9 cellular contexts compared by ENCODE assay signal in the genomic region with DNA sequence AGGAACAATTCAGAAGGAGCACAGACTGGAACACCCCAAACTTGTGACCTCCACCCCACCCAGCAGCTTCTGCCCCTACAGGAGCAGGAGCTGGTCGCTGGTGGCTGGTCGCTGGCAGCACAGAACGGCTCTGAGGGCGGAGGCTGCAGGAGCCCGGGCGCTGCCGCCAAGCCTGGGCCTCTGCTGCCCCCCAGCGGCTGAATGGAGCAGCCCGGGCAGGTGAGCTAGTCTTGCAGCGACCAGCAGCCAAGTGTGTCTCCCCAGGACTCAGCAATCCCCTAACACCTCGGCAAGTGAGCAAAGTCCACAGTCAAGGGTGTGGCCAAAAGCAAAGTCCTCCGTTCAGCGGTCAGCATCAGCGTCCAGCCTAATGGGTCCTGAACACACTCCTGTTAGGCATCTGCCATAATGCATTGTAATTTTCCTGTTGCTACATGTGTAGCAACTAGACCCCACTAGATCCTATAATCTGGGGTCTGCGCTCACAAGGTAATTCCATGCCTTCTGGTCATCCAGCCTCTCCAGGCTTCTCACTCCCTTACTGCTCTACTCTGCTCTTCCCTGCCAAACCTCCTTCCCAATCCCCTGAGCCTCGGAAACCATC. TPM values are rescaled to one million over a fixed set of nuclear protein-coding genes. Genes with fewer than 3 reads are reported as not detected.
A peak's percentile ranks its signal among the peaks of the same experiment; 100 is the strongest.
DNase-seq lines count a peak whose midpoint lies in the region; ATAC-seq, FAIRE-seq and TF ChIP-seq lines count a peak whose summit lies in the region.
"Had no signal": no experiment of that assay in that cellular context is flagged by ENCODE, and none has a peak within 500 bp of the region (broad histone marks: within the 10 kb centered on the region; RNA-seq: fewer than 3 reads in every experiment).

No MANE protein-coding gene starts in this region.

- H2AFZ ChIP-seq in fibroblast of lung (ENCODE audit: low read length) = no peak overlapping the region
- H2AFZ ChIP-seq in neural cell (ENCODE audit: low read depth, low read length) = no peak overlapping the region

- H3K27ac ChIP-seq in fibroblast of lung (ENCODE audit: insufficient read depth, low read length) (no peak overlapping the region), neural cell (ENCODE audit: low read length) (no peak overlapping the region)

- H3K4me1 Mint-ChIP-seq in activated T-cell treated with anti-CD3 and anti-CD28 coated beads, Interleukin-2, amount 50 U/mL, for 4 hours (ENCODE audit: low read depth) = no peaks in the 10 kb centered on the region

- H3K4me2 ChIP-seq in fibroblast of lung (ENCODE audit: extremely low read depth, insufficient read depth, low read length) (no peak overlapping the region), neural cell (ENCODE audit: low read length) (no peak overlapping the region)

- H3K27me3 Mint-ChIP-seq in activated T-cell treated with anti-CD3 and anti-CD28 coated beads, Interleukin-2, amount 50 U/mL, for 4 hours (ENCODE audit: low read depth) = peaks cover 11% of the 10 kb centered on the region

- H3K27me3 ChIP-seq in fibroblast of lung (ENCODE audit: control insufficient read depth, insufficient read depth, low read length) (no peaks in the 10 kb centered on the region), neural cell (ENCODE audit: insufficient read depth, low read depth, low read length) (no peaks in the 10 kb centered on the region)

- no peaks in the 10 kb centered on the region for H3K36me3 ChIP-seq in fibroblast of lung (ENCODE audit: control insufficient read depth, insufficient read depth, low read length)
- no peaks in the 10 kb centered on the region for H3K36me3 ChIP-seq in neural cell (ENCODE audit: insufficient read depth, low read length)

- FAIRE-seq in GM18507 (lab: Jason Lieb, UNC) = peak; percentile 51

- TF ChIP-seq CTCF in fibroblast of lung (conservative IDR thresholded peaks at IDR 0.05 in 1 of 2, IDR thresholded peaks at IDR 0.05 in 1 of 2; ENCODE audit: low read depth in 1 of 2, low read length in 2 of 2) (peak; percentile 77 to 91), neural cell (IDR thresholded peaks at IDR 0.05; ENCODE audit: poor library complexity, severe bottlenecking) (peak; percentile 97)

- H3K9me3 ChIP-seq in fibroblast of lung (ENCODE audit: control insufficient read depth, insufficient read depth, low read depth, low read length) (no peaks in the 10 kb centered on the region), neural cell (ENCODE audit: low read length) (no peaks in the 10 kb centered on the region)

- peak; percentile 93 to 96 for ATAC-seq in activated T-cell treated with anti-CD3 and anti-CD28 coated beads, Interleukin-2, amount 50 U/mL, for 4 hours

- no peaks in the 10 kb centered on the region for H3K9me3 Mint-ChIP-seq in activated T-cell treated with anti-CD3 and anti-CD28 coated beads, Interleukin-2, amount 50 U/mL, for 4 hours

- no peak overlapping the region for H3K4me3 Mint-ChIP-seq in activated T-cell treated with anti-CD3 and anti-CD28 coated beads, Interleukin-2, amount 50 U/mL, for 4 hours

- no peaks in the 10 kb centered on the region for H3K9me2 ChIP-seq in neural cell (ENCODE audit: insufficient read depth, low read length)

- no peaks in the 10 kb centered on the region for H4K20me1 ChIP-seq in fibroblast of lung (ENCODE audit: control insufficient read depth, extremely low read depth, insufficient read depth, low read length)
- H4K20me1 ChIP-seq in neural cell (ENCODE audit: insufficient read depth) = no peaks in the 10 kb centered on the region

- H3F3A ChIP-seq in neural cell (ENCODE audit: insufficient read depth, low read length, poor library complexity, severe bottlenecking) = no peaks in the 10 kb centered on the region

- no peak overlapping the region for H3K4me3 ChIP-seq in fibroblast of lung (replicated peaks in 1 of 4; ENCODE audit: control extremely low read depth in 1 of 4, insufficient read depth in 1 of 4, low read depth in 3 of 4, low read length in 4 of 4)
- H3K4me3 ChIP-seq in neural cell (ENCODE audit: low read length) = no peak overlapping the region

- H3K36me3 Mint-ChIP-seq in activated T-cell treated with anti-CD3 and anti-CD28 coated beads, Interleukin-2, amount 50 U/mL, for 4 hours (ENCODE audit: insufficient read depth) = no peaks in the 10 kb centered on the region

- TF ChIP-seq RAD21 in Ishikawa (IDR thresholded peaks at IDR 0.05; ENCODE audit: low read depth) (peak; percentile 92), neural cell (conservative IDR thresholded peaks at IDR 0.05) (peak; percentile 98)

- TF ChIP-seq EP300 in Ishikawa (IDR thresholded peaks at IDR 0.05; ENCODE audit: borderline replicate concordance) (no peak), neural cell (conservative IDR thresholded peaks at IDR 0.05; ENCODE audit: poor library complexity, severe bottlenecking) (no peak)

- H3K4me1 ChIP-seq in fibroblast of lung (ENCODE audit: control insufficient read depth, extremely low read depth, insufficient read depth, low read length) = no peaks in the 10 kb centered on the region

- H3K79me2 ChIP-seq in fibroblast of lung (ENCODE audit: control insufficient read depth, insufficient read depth, low read length) = no peaks in the 10 kb centered on the region
- no peaks in the 10 kb centered on the region for H3K79me2 ChIP-seq in neural cell (replicated peaks; ENCODE audit: insufficient read depth, low read length)

- DNase-seq in 8988T = peak; percentile 88
- DNase-seq in GM18507 (ENCODE audit: extremely low spot score, insufficient read length, low read depth) = peak; percentile 76
- DNase-seq in activated T-cell treated with anti-CD3 and anti-CD28 coated beads, Interleukin-2, amount 50 U/mL, for 4 hours = peak; percentile 70
- DNase-seq in fibroblast of lung (ENCODE audit: low read depth in 2 of 2) = peak; percentile 45 to 53
- peak; percentile 30 to 68 (median 53) for DNase-seq in stimulated activated naive CD4-positive, alpha-beta T cell (lab: John Stamatoyannopoulos, UW)

- H3K9ac ChIP-seq in fibroblast of lung (ENCODE audit: insufficient read depth, low read length) (no peak overlapping the region), neural cell (ENCODE audit: low read length) (no peak overlapping the region)

TF ChIP-seq in Ishikawa, 13 proteins besides CTCF, POLR2A, EP300 and RAD21 (continues in another document):
- TF ChIP-seq YY1 (IDR thresholded peaks at IDR 0.05; ENCODE audit: low read depth) (no peak), MAX (IDR thresholded peaks at IDR 0.05) (no peak), CREB1 (IDR thresholded peaks at IDR 0.05; ENCODE audit: low read depth) (no peak), TCF12 (IDR thresholded peaks at IDR 0.05; ENCODE audit: low read depth) (no peak), TEAD4 (IDR thresholded peaks at IDR 0.05) (no peak)

TF ChIP-seq in neural cell, 6 proteins besides CTCF, POLR2A, EP300 and RAD21 (continues in another document):
- no peak for TF ChIP-seq TAF1 (IDR thresholded peaks at IDR 0.05; ENCODE audit: low read depth)
- TF ChIP-seq POLR2AphosphoS5 (IDR thresholded peaks at IDR 0.05) = no peak
- TF ChIP-seq SMC3 (conservative IDR thresholded peaks at IDR 0.05; ENCODE audit: poor library complexity) = peak; percentile 89
- no peak for TF ChIP-seq EZH2 (IDR thresholded peaks at IDR 0.05; ENCODE audit: borderline replicate concordance, insufficient read depth, low read length, poor library complexity, severe bottlenecking)
- TF ChIP-seq MXI1 (conservative IDR thresholded peaks at IDR 0.05; ENCODE audit: poor library complexity, severe bottlenecking) = no peak

RNA-seq across cellular contexts. Expression of gene GJB5, which starts 12.1 kb away (rescaled TPM):
- 0.28 TPM for polyA plus RNA-seq in PFSK-1 (2012; ENCODE audit: insufficient read length, low read depth)
- total RNA-seq in activated T-cell treated with anti-CD3 and anti-CD28 coated beads, Interleukin-2, amount 50 U/mL, for 4 hours = not detected
- total RNA-seq in fibroblast of lung = not detected in 2 replicates
- polyA plus RNA-seq in fibroblast of lung (not detected in 2 replicates), neural cell (not detected in 2 replicates)
- 0.15 TPM in 1 of 2 replicates, not detected in the other for polyA plus RNA-seq in fibroblast of lung (2012)
- polyA minus RNA-seq in fibroblast of lung (ENCODE audit: low replicate concordance) (not detected in 2 replicates), neural cell (not detected in 2 replicates)
- total RNA-seq: skeletal muscle tissue had no signal

RNA-seq across cellular contexts. Expression of gene GJB4, which starts 16.8 kb away (rescaled TPM):
- not detected for polyA plus RNA-seq in PFSK-1 (2012; ENCODE audit: insufficient read length, low read depth)
- total RNA-seq in activated T-cell treated with anti-CD3 and anti-CD28 coated beads, Interleukin-2, amount 50 U/mL, for 4 hours = not detected
- total RNA-seq in fibroblast of lung = not detected in 2 replicates
- polyA plus RNA-seq in fibroblast of lung = not detected in 2 replicates
- polyA plus RNA-seq in fibroblast of lung (2012) = not detected in 2 replicates
- polyA minus RNA-seq in fibroblast of lung (ENCODE audit: low replicate concordance) = not detected in 2 replicates
- polyA plus RNA-seq in neural cell = not detected in 2 replicates
- polyA minus RNA-seq in neural cell = not detected in 2 replicates
- total RNA-seq: skeletal muscle tissue had no signal

RNA-seq across cellular contexts. Expression of gene GJB3, which starts 38.2 kb away (rescaled TPM):
- not detected for polyA plus RNA-seq in PFSK-1 (2012; ENCODE audit: insufficient read length, low read depth)
- total RNA-seq in activated T-cell treated with anti-CD3 and anti-CD28 coated beads, Interleukin-2, amount 50 U/mL, for 4 hours = not detected
- total RNA-seq in fibroblast of lung = not detected in 2 replicates
- not detected in 2 replicates for polyA plus RNA-seq in fibroblast of lung
- not detected in 2 replicates for polyA plus RNA-seq in fibroblast of lung (2012)
- not detected in 2 replicates for polyA minus RNA-seq in fibroblast of lung (ENCODE audit: low replicate concordance)
- polyA plus RNA-seq in neural cell = not detected in 2 replicates
- polyA minus RNA-seq in neural cell = not detected in 2 replicates
- total RNA-seq: skeletal muscle tissue had no signal

RNA-seq across cellular contexts. Expression of gene GJA4, which starts 50.0 kb away (rescaled TPM):
- polyA plus RNA-seq in PFSK-1 (2012; ENCODE audit: insufficient read length, low read depth) = 0.18 TPM
- total RNA-seq in activated T-cell treated with anti-CD3 and anti-CD28 coated beads, Interleukin-2, amount 50 U/mL, for 4 hours = under 1 TPM in 1 of 3 donors, not detected in 2; 0.51 TPM
- not detected in 2 replicates for total RNA-seq in fibroblast of lung
- not detected in 2 replicates for polyA plus RNA-seq in fibroblast of lung
- not detected in 2 replicates for polyA plus RNA-seq in fibroblast of lung (2012)
- not detected in 2 replicates for polyA minus RNA-seq in fibroblast of lung (ENCODE audit: low replicate concordance)
- not detected in 2 replicates for polyA plus RNA-seq in neural cell
- polyA minus RNA-seq in neural cell = not detected in 2 replicates
